14 cellular contexts compared by ENCODE assay signal in the genomic region with DNA sequence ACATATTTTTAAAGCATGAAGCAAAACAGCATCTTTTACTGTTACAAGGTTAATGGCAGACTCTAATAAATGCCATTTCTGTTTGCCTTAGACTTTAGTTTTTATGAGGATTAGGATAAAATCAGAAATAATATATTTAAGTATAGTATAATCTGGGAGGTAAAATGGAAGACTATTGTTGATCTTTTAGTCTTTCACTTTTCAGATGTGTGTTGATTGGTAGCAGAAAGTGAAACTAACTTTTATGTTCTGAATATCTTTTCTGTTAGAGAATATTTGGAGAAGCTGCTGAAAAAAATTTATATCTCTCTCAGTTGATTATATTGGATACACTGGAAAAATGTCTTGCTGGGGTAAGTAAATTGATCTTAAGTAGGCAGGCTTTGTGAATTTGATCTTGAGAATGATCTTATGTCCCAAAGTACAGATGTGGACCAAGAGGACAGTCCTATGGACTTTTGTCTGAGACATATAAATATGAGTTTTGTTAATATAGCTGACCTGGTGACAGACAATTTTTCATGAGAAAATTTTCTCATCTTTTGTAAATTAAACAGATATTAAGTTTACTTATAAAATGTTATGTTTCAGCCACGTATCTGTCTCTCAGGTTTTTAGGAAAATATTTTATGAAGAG.
DNase-seq lines count a peak whose midpoint lies in the region; ATAC-seq and TF ChIP-seq lines count a peak whose summit lies in the region.
"Had no signal": no experiment of that assay in that cellular context is flagged by ENCODE, and none has a peak within 500 bp of the region (broad histone marks: within the 10 kb centered on the region; RNA-seq: fewer than 3 reads in every experiment).

No MANE protein-coding gene starts in this region.

- H3K4me1 Mint-ChIP-seq in activated CD8-positive, alpha-beta memory T cell treated with anti-CD3 and anti-CD28 coated beads, Interleukin-2, amount 10 ng/mL, durations not matched to agents 7 days and 5 days, result peaks cover 16% of the 10 kb centered on the region
- H3K4me1 Mint-ChIP-seq in osteocyte (ENCODE audit: unreplicated experiment), result peaks cover 78% of the 10 kb centered on the region

- CTCF ChIA-PET in activated CD8-positive, alpha-beta memory T cell treated with anti-CD3 and anti-CD28 coated beads, Interleukin-2, amount 10 ng/mL, durations not matched to agents 7 days and 5 days (lab: Charles Lee), result interaction anchor here (0.7 to 2.2 kb wide), 4 partner anchors 15 to 150 kb away, joined by 3 to 6 read pairs (median 3); partner anchors contain the start of gene NF1

- H3K9me3 ChIP-seq in MM.1S (replicated peaks; ENCODE audit: insufficient read depth, low read length), result no peaks in the 10 kb centered on the region
- H3K9me3 ChIP-seq: prostate gland, transverse colon had no signal

- peaks cover 16% of the 10 kb centered on the region for H3K36me3 Mint-ChIP-seq in activated CD8-positive, alpha-beta memory T cell treated with anti-CD3 and anti-CD28 coated beads, Interleukin-2, amount 10 ng/mL, durations not matched to agents 7 days and 5 days
- peaks cover 18% of the 10 kb centered on the region for H3K36me3 Mint-ChIP-seq in osteocyte (ENCODE audit: unreplicated experiment)

- peak overlapping the region; percentile 60 for H3K4me2 ChIP-seq in MM.1S (ENCODE audit: low read depth, low read length)

- TF ChIP-seq CTCF in MM.1S (IDR thresholded peaks at IDR 0.05; ENCODE audit: low read length), result no peak
- no peak for TF ChIP-seq CTCF in choroid plexus epithelial cell (conservative IDR thresholded peaks at IDR 0.05; ENCODE audit: low read depth, low read length)
- TF ChIP-seq CTCF in osteocyte (IDR thresholded peaks at IDR 0.05), result no peak

- peak overlapping the region; percentile 81 for H3K4me3 Mint-ChIP-seq in activated CD8-positive, alpha-beta memory T cell treated with anti-CD3 and anti-CD28 coated beads, Interleukin-2, amount 10 ng/mL, durations not matched to agents 7 days and 5 days
- H3K4me3 Mint-ChIP-seq in osteocyte (ENCODE audit: unreplicated experiment), result peak overlapping the region; percentile 64

- H3K27ac Mint-ChIP-seq in activated CD8-positive, alpha-beta memory T cell treated with anti-CD3 and anti-CD28 coated beads, Interleukin-2, amount 10 ng/mL, durations not matched to agents 7 days and 5 days, result peak overlapping the region; percentile 88
- peak overlapping the region; percentile 93 for H3K27ac Mint-ChIP-seq in osteocyte (ENCODE audit: unreplicated experiment)

- H3K79me2 ChIP-seq in MM.1S (ENCODE audit: low read length), result no peaks in the 10 kb centered on the region

- H3K4me1 ChIP-seq in MM.1S (ENCODE audit: low read length), result peaks cover 9% of the 10 kb centered on the region; the same call in 1 of the 2 replicates
- H3K4me1 ChIP-seq: prostate gland, transverse colon had no signal

- H3K27me3 Mint-ChIP-seq in activated CD8-positive, alpha-beta memory T cell treated with anti-CD3 and anti-CD28 coated beads, Interleukin-2, amount 10 ng/mL, durations not matched to agents 7 days and 5 days, result no peaks in the 10 kb centered on the region
- no peaks in the 10 kb centered on the region for H3K27me3 Mint-ChIP-seq in osteocyte (ENCODE audit: unreplicated experiment)

- H3K4me3 ChIP-seq in MM.1S (ENCODE audit: low read length), result no peak overlapping the region
- H3K4me3 ChIP-seq in choroid plexus epithelial cell (ENCODE audit: low read depth, low read length), result no peak overlapping the region
- H3K4me3 ChIP-seq: prostate gland, transverse colon had no signal

- peak; percentile 69 for ATAC-seq in activated CD8-positive, alpha-beta memory T cell treated with anti-CD3 and anti-CD28 coated beads, Interleukin-2, amount 10 ng/mL, durations not matched to agents 7 days and 5 days
- ATAC-seq in left ventricle myocardium superior, result no peak
- ATAC-seq: Panc1 had no signal

- peak overlapping the region; percentile 32; the same call in 1 of the 2 replicates for H2AFZ ChIP-seq in MM.1S (ENCODE audit: low read length)

- no peaks in the 10 kb centered on the region for H4K20me1 ChIP-seq in MM.1S (ENCODE audit: insufficient read depth, low read length)

- H3K27me3 ChIP-seq in MM.1S (replicated peaks; ENCODE audit: insufficient read depth, low read length), result no peaks in the 10 kb centered on the region
- H3K27me3 ChIP-seq: transverse colon had no signal

- no peak overlapping the region for H3K9ac ChIP-seq in MM.1S (ENCODE audit: low read length)

- intact Hi-C loops in left ventricle myocardium superior (cut with micrococcal nuclease), result no loop called here

- H3K36me3 ChIP-seq in MM.1S (replicated peaks; ENCODE audit: insufficient read depth, low read length), result no peaks in the 10 kb centered on the region
- H3K36me3 ChIP-seq: prostate gland had no signal

- H3F3A ChIP-seq in MM.1S (ENCODE audit: insufficient read depth, low read length), result no peaks in the 10 kb centered on the region

- peaks cover 2% of the 10 kb centered on the region for H3K9me3 Mint-ChIP-seq in activated CD8-positive, alpha-beta memory T cell treated with anti-CD3 and anti-CD28 coated beads, Interleukin-2, amount 10 ng/mL, durations not matched to agents 7 days and 5 days (ENCODE audit: low read depth)
- H3K9me3 Mint-ChIP-seq in osteocyte (ENCODE audit: unreplicated experiment), result no peaks in the 10 kb centered on the region

- no peaks in the 10 kb centered on the region for H3K9me2 ChIP-seq in MM.1S (replicated peaks; ENCODE audit: insufficient read depth, low read length)

- DNase-seq in activated CD8-positive, alpha-beta memory T cell treated with anti-CD3 and anti-CD28 coated beads, Interleukin-2, amount 10 ng/mL, durations not matched to agents 7 days and 5 days, result no peak
- no peak for DNase-seq in activated CD8-positive, alpha-beta memory T cell treated with anti-CD3 and anti-CD28 coated beads, Interleukin-2, amount 50 U/mL, for 4 hours
- DNase-seq in MM.1S, result peak; percentile 47
- DNase-seq in choroid plexus epithelial cell (ENCODE audit: low read depth), result peak; percentile 36
- DNase-seq in osteocyte (ENCODE audit: extremely low spot score, unreplicated experiment), result no peak
- no peak for DNase-seq in left ventricle myocardium superior
- DNase-seq in NCI-H1436 treated with DMSO at 0.1 percent for 48 hours (lab: John Stamatoyannopoulos, UW), result no peak
- no peak for DNase-seq in kidney glomerular epithelial cell (lab: John Stamatoyannopoulos, UW)
- DNase-seq: foreskin fibroblast; NCI-H1417 treated with DMSO at 0.1 percent for 48 hours; stimulated activated CD4-positive, alpha-beta T cell treated with anti-CD3 and anti-CD28 coated beads, Interleukin-15, amount 100 ng/mL, for 24 hours; transverse colon had no signal

- H3K27ac ChIP-seq in MM.1S (ENCODE audit: low read length), result no peak overlapping the region
- H3K27ac ChIP-seq: prostate gland, transverse colon had no signal

Comparison
In these comparisons a context has a peak if more than half of its experiments do, and no peak if none do; other contexts are left out.
1. DNase-seq: peak in MM.1S (single experiment) and choroid plexus epithelial cell (single experiment); none in activated CD8-positive, alpha-beta memory T cell treated with anti-CD3 and anti-CD28 coated beads, Interleukin-2, amount 10 ng/mL, durations not matched to agents 7 days and 5 days (single experiment), activated CD8-positive, alpha-beta memory T cell treated with anti-CD3 and anti-CD28 coated beads, Interleukin-2, amount 50 U/mL, for 4 hours (single experiment), osteocyte (single experiment), left ventricle myocardium superior (single experiment), NCI-H1436 treated with DMSO at 0.1 percent for 48 hours (single experiment) and kidney glomerular epithelial cell (single experiment).